In genomic region chr7:18144171-18144570, GRCh38 we compare ENCODE assay signal across 16 cellular contexts.
DNase-seq lines count a peak whose midpoint lies in the region; ATAC-seq, FAIRE-seq and TF ChIP-seq lines count a peak whose summit lies in the region.
"Had no signal": no experiment of that assay in that cellular context is flagged by ENCODE, and none has a peak within 500 bp of the region (broad histone marks: within the 10 kb centered on the region; RNA-seq: fewer than 3 reads in every experiment).

No MANE protein-coding gene starts in this region.

- no peak for TF ChIP-seq POLR2A in GM12891 (IDR thresholded peaks at IDR 0.05; ENCODE audit: low read depth, low read length)

- FAIRE-seq in GM12891 (lab: Jason Lieb, UNC) (no peak), GM19239 (lab: Jason Lieb, UNC) (no peak)
- FAIRE-seq: astrocyte had no signal

- H3K9me3 ChIP-seq in lower lobe of right lung = no peaks in the 10 kb centered on the region
- H3K9me3 ChIP-seq: colonic mucosa, prostate gland had no signal

- peak; percentile 47 for ATAC-seq in GM21619 (IDR thresholded peaks at IDR 0.05; ENCODE audit: unreplicated experiment)
- peak; percentile 36 to 61 for ATAC-seq in lower lobe of right lung
- ATAC-seq in activated naive CD8-positive, alpha-beta T cell treated with anti-CD3 and anti-CD28 coated beads, Interleukin-2, amount 50 U/mL, for 24 hours = no peak
- no peak for ATAC-seq in HG03457 (IDR thresholded peaks at IDR 0.05; ENCODE audit: unreplicated experiment)

- H3K27me3 Mint-ChIP-seq in activated naive CD8-positive, alpha-beta T cell treated with anti-CD3 and anti-CD28 coated beads, Interleukin-2, amount 50 U/mL, for 24 hours = no peaks in the 10 kb centered on the region

- no peaks in the 10 kb centered on the region for H3K36me3 Mint-ChIP-seq in activated naive CD8-positive, alpha-beta T cell treated with anti-CD3 and anti-CD28 coated beads, Interleukin-2, amount 50 U/mL, for 24 hours (ENCODE audit: low read depth)

- H3K4me3 ChIP-seq in lower lobe of right lung = no peak overlapping the region
- H3K4me3 ChIP-seq: colonic mucosa, prostate gland had no signal

- TF ChIP-seq CTCF in lower lobe of right lung (IDR thresholded peaks at IDR 0.05) = no peak

- no peak overlapping the region for H3K27ac Mint-ChIP-seq in activated naive CD8-positive, alpha-beta T cell treated with anti-CD3 and anti-CD28 coated beads, Interleukin-2, amount 50 U/mL, for 24 hours

- intact Hi-C loops in lower lobe of right lung (cut with DNase I) = no loop called here

- no peak overlapping the region for H3K4me3 Mint-ChIP-seq in activated naive CD8-positive, alpha-beta T cell treated with anti-CD3 and anti-CD28 coated beads, Interleukin-2, amount 50 U/mL, for 24 hours

- H3K27me3 ChIP-seq in lower lobe of right lung (ENCODE audit: low read depth) = no peaks in the 10 kb centered on the region
- H3K27me3 ChIP-seq: colonic mucosa had no signal

- DNase-seq in GM12891 (ENCODE audit: insufficient read length, low spot score) (no peak), NOMO-1 (lab: John Stamatoyannopoulos, UW; ENCODE audit: unreplicated experiment in 2 of 2) (peak; percentile 39 to 85), lower lobe of right lung (no peak), DMS79 (lab: John Stamatoyannopoulos, UW) (no peak), GM19239 (ENCODE audit: insufficient read length, low spot score) (no peak)
- no peak for DNase-seq in activated naive CD8-positive, alpha-beta T cell treated with anti-CD3 and anti-CD28 coated beads, Interleukin-2, amount 50 U/mL, for 24 hours
- DNase-seq: activated gamma-delta T cell, colonic mucosa, glutamatergic neuron, islet precursor cell, NCI-H2107, SHP77 treated with DMSO at 0.1 percent for 48 hours had no signal

- H3K27ac ChIP-seq in lower lobe of right lung = no peak overlapping the region
- H3K27ac ChIP-seq: colonic mucosa, prostate gland had no signal

- no peaks in the 10 kb centered on the region for H3K9me3 Mint-ChIP-seq in activated naive CD8-positive, alpha-beta T cell treated with anti-CD3 and anti-CD28 coated beads, Interleukin-2, amount 50 U/mL, for 24 hours

- peaks cover 2% of the 10 kb centered on the region for H3K4me1 Mint-ChIP-seq in activated naive CD8-positive, alpha-beta T cell treated with anti-CD3 and anti-CD28 coated beads, Interleukin-2, amount 50 U/mL, for 24 hours

- H3K36me3 ChIP-seq in lower lobe of right lung = no peaks in the 10 kb centered on the region
- H3K36me3 ChIP-seq: colonic mucosa, prostate gland had no signal

- no peaks in the 10 kb centered on the region for H3K4me1 ChIP-seq in lower lobe of right lung
- H3K4me1 ChIP-seq: colonic mucosa, prostate gland had no signal

TF ChIP-seq in GM12891, 5 proteins besides CTCF, POLR2A, EP300 and RAD21:
- TF ChIP-seq TAF1 (IDR thresholded peaks at IDR 0.05; ENCODE audit: low read depth, low read length) = no peak
- peak; percentile 66 for TF ChIP-seq SPI1 (IDR thresholded peaks at IDR 0.05; ENCODE audit: low read depth, low read length)

Comparison
In these comparisons a context has a peak if more than half of its experiments do, and no peak if none do; other contexts are left out.
1. DNase-seq: peak in NOMO-1 (2 of 2); none in GM12891 (single experiment), lower lobe of right lung (single experiment), activated naive CD8-positive, alpha-beta T cell treated with anti-CD3 and anti-CD28 coated beads, Interleukin-2, amount 50 U/mL, for 24 hours (single experiment), DMS79 (single experiment) and GM19239 (single experiment).
2. ATAC-seq: peak in GM21619 (single experiment) and lower lobe of right lung (2 of 2); none in activated naive CD8-positive, alpha-beta T cell treated with anti-CD3 and anti-CD28 coated beads, Interleukin-2, amount 50 U/mL, for 24 hours (single experiment) and HG03457 (single experiment).